Comparison of ENCODE assay signal across 23 cellular contexts in genomic region chr5:174431504-174431903, GRCh38.
"Had no signal": no experiment of that assay in that cellular context is flagged by ENCODE, and none has a peak within 500 bp of the region (broad histone marks: within the 10 kb centered on the region; RNA-seq: fewer than 3 reads in every experiment).

No MANE protein-coding gene starts in this region.

- H3K4me1 Mint-ChIP-seq: activated CD4-positive, alpha-beta T cell treated with anti-CD3 and anti-CD28 coated beads for 36 hours; nephron had no signal

- H3K4me3 Mint-ChIP-seq: activated CD4-positive, alpha-beta T cell treated with anti-CD3 and anti-CD28 coated beads for 36 hours; activated naive CD8-positive, alpha-beta T cell; nephron; T-helper 2 cell treated with Interferon-gamma antibody and Interleukin-4, amounts not matched to agents 5 μg/mL and 100 μg/mL, for 36 hours had no signal

- H3K4me1 ChIP-seq: body of pancreas, colonic mucosa, gastrocnemius medialis, left ventricle myocardium inferior, right lobe of liver, testis, transverse colon, uterus had no signal

- DNase-seq: activated CD4-positive, alpha-beta T cell treated with anti-CD3 and anti-CD28 coated beads for 36 hours; activated CD4-positive, CD25-positive, alpha-beta regulatory T cell; activated effector memory CD4-positive, alpha-beta T cell treated with Interleukin-2 at 50 U/mL for 16 hours; activated naive CD4-positive, alpha-beta T cell treated with Interleukin-2 at 50 U/mL for 16 hours; anterior cingulate cortex; body of pancreas; colonic mucosa; effector memory CD4-positive, alpha-beta T cell; gastrocnemius medialis; glutamatergic neuron; left ventricle myocardium inferior; right lobe of liver; stimulated activated CD4-positive, alpha-beta T cell treated with anti-CD3 and anti-CD28 coated beads, Interleukin-12 subunit alpha, Interleukin-12 subunit beta, amount 100 ng/mL, for 4 hours; stimulated activated CD4-positive, alpha-beta T cell treated with anti-CD3 and anti-CD28 coated beads, Interleukin-4, amount 100 ng/mL, for 1 hour; stimulated activated naive CD8-positive, alpha-beta T cell treated with anti-CD3 and anti-CD28 coated beads, Interleukin-15, Interleukin-2, amounts not matched to agents 100 U/mL and 50 U/mL, for 24 hours; testis; transverse colon; uterus had no signal

- H3K36me3 ChIP-seq: colonic mucosa, gastrocnemius medialis, left ventricle myocardium inferior, right lobe of liver, transverse colon, uterus had no signal

- H3K27ac ChIP-seq: body of pancreas, colonic mucosa, gastrocnemius medialis, left ventricle myocardium inferior, right lobe of liver, testis, transverse colon, uterus had no signal

- H3K9me3 Mint-ChIP-seq: nephron; T-helper 2 cell treated with Interferon-gamma antibody and Interleukin-4, amounts not matched to agents 5 μg/mL and 100 μg/mL, for 36 hours had no signal

- H3K4me3 ChIP-seq: body of pancreas, colonic mucosa, gastrocnemius medialis, left ventricle myocardium inferior, lung, right lobe of liver, testis, transverse colon, uterus had no signal

- H3K9me3 ChIP-seq: body of pancreas, colonic mucosa, gastrocnemius medialis, left ventricle myocardium inferior, right lobe of liver, testis, transverse colon, uterus had no signal

- H3K36me3 Mint-ChIP-seq: activated naive CD8-positive, alpha-beta T cell had no signal

- H3K27ac Mint-ChIP-seq: activated CD4-positive, alpha-beta T cell treated with anti-CD3 and anti-CD28 coated beads for 36 hours; activated naive CD8-positive, alpha-beta T cell; nephron; progenitor cell of endocrine pancreas; T-helper 2 cell treated with Interferon-gamma antibody and Interleukin-4, amounts not matched to agents 5 μg/mL and 100 μg/mL, for 36 hours had no signal

- ATAC-seq: activated CD4-positive, alpha-beta T cell treated with anti-CD3 and anti-CD28 coated beads for 36 hours; body of pancreas; gastrocnemius medialis; right lobe of liver; stimulated activated naive CD8-positive, alpha-beta T cell treated with anti-CD3 and anti-CD28 coated beads, Interleukin-15, Interleukin-2, amounts not matched to agents 100 U/mL and 50 U/mL, for 24 hours had no signal

- H3K27me3 ChIP-seq: body of pancreas, colonic mucosa, right lobe of liver, testis, transverse colon, uterus had no signal
